ENCODE assay signal across 8 cellular contexts in the genomic region with DNA sequence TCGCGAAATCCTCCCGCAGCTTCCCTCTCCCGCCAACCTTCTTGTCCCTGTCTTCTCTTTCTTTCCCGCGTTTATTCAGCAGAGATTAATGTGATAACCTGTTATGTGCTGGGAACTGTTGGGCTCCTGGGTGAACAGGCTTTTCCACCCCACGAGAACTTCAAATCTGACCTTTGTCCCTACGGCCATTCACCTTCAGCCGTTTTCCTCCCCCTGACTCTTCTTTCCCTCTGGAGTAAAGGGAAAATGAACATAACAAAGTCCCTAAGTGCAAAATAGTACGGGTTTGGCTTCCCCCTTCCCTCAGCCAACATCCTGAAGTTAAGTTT. TPM values are rescaled to one million over a fixed set of nuclear protein-coding genes. Genes with fewer than 3 reads are reported as not detected.
DNase-seq lines count a peak whose midpoint lies in the region; ATAC-seq, FAIRE-seq and TF ChIP-seq lines count a peak whose summit lies in the region.

No MANE protein-coding gene starts in this region.

- no peaks in the 10 kb centered on the region for H3K79me2 ChIP-seq in HepG2 (ENCODE audit: insufficient read depth, low read length)

- H3K27ac ChIP-seq in HUES64 (ENCODE audit: low read depth, low read length) (peak overlapping the region; percentile 79), body of pancreas (peak overlapping the region; percentile 13 to 91 (median 88)), HepG2 (ENCODE audit: extremely low read length, insufficient read depth, low read length) (peak overlapping the region; percentile 92), tibial artery (peak overlapping the region; percentile 84 to 89)

- 6% methylated on average over 9 of the region's 10 CpGs for WGBS in HUES64
- WGBS in body of pancreas, 2 donors = 0 to 2% methylated on average over 10 of the region's 10 CpGs
- WGBS in HepG2 (ENCODE audit: low lambda C conversion rate) = under 1% methylated on average over 10 of the region's 10 CpGs

- H3K27me3 ChIP-seq in HUES64 (ENCODE audit: insufficient read depth, low read length) (no peaks in the 10 kb centered on the region), body of pancreas (no peaks in the 10 kb centered on the region), HepG2 (ENCODE audit: control insufficient read depth in 1 of 2, insufficient read depth in 2 of 2, low read length in 2 of 2) (no peaks in the 10 kb centered on the region; a peak in 1 of 5 replicates), tibial artery (no peaks in the 10 kb centered on the region)

- H3K9me3 ChIP-seq in HUES64 (ENCODE audit: insufficient read depth, low read depth, low read length) (no peaks in the 10 kb centered on the region), body of pancreas (no peaks in the 10 kb centered on the region), HepG2 (ENCODE audit: low read length) (no peaks in the 10 kb centered on the region), tibial artery (no peaks in the 10 kb centered on the region)

- no peak for TF ChIP-seq RAD21 in HepG2 (CRISPR knock-in tag; IDR thresholded peaks at IDR 0.05)

- H3K9ac ChIP-seq in HUES64 (ENCODE audit: low read depth, low read length) = peak overlapping the region; percentile 85
- H3K9ac ChIP-seq in HepG2 (ENCODE audit: insufficient read depth, low read depth, low read length) = peak overlapping the region; percentile 85

- H3K4me1 ChIP-seq in HUES64 (ENCODE audit: insufficient read depth, low read length) = peaks cover 4% of the 10 kb centered on the region; the same call in 1 of the 2 replicates
- peaks cover 12% of the 10 kb centered on the region for H3K4me1 ChIP-seq in body of pancreas
- peaks cover 44% of the 10 kb centered on the region for H3K4me1 ChIP-seq in HepG2 (ENCODE audit: insufficient read depth, low read length)
- H3K4me1 ChIP-seq in tibial artery = peaks cover 0 to 6% (median 3%) of the 10 kb centered on the region in 4 donors

- no peaks in the 10 kb centered on the region for H3K36me3 ChIP-seq in HUES64 (ENCODE audit: insufficient read depth, low read length)
- no peaks in the 10 kb centered on the region for H3K36me3 ChIP-seq in body of pancreas (replicated peaks in 1 of 2; ENCODE audit: insufficient read depth in 1 of 2, low read depth in 2 of 2)
- no peaks in the 10 kb centered on the region for H3K36me3 ChIP-seq in HepG2 (replicated peaks in 1 of 2; ENCODE audit: control insufficient read depth in 1 of 2, insufficient read depth in 2 of 2, low read length in 2 of 2)
- H3K36me3 ChIP-seq in tibial artery = no peaks in the 10 kb centered on the region

- ATAC-seq in body of pancreas (peak; percentile 31), HepG2 (peak; percentile 1; the same call in 1 of the 3 replicates)

- peak overlapping the region; percentile 71 for H3K4me3 ChIP-seq in HUES64 (ENCODE audit: low read length)
- peak overlapping the region; percentile 32 to 45 for H3K4me3 ChIP-seq in body of pancreas
- H3K4me3 ChIP-seq in HepG2 (replicated peaks in 1 of 3; ENCODE audit: insufficient read depth in 1 of 3, low read depth in 2 of 3, low read length in 3 of 3) = peak overlapping the region; percentile 65 to 75 (median 67)
- H3K4me3 ChIP-seq in tibial artery = peak overlapping the region; percentile 64

- no peak for TF ChIP-seq CTCF in GM13977 (IDR thresholded peaks at IDR 0.05; ENCODE audit: extremely low read depth, insufficient read depth, missing control alignments)
- TF ChIP-seq CTCF in body of pancreas (IDR thresholded peaks at IDR 0.05) = no peak
- TF ChIP-seq CTCF in HepG2 (CRISPR knock-in tag; IDR thresholded peaks at IDR 0.05) = no peak
- TF ChIP-seq CTCF in tibial artery (IDR thresholded peaks at IDR 0.05) = no peak

- no peaks in the 10 kb centered on the region for H4K20me1 ChIP-seq in HepG2 (ENCODE audit: insufficient read depth, low read length)

- in situ Hi-C loops in GM13977 (cut with MboI; ENCODE audit: low pct_unique_long_range_greater_than_20kb, low sequenced_read_pairs, unreplicated experiment) = no loop called here
- in situ Hi-C loops in HepG2 (cut with HindIII; ENCODE audit: extremely low pct_ligation_motif_present, low pct_unique_long_range_greater_than_20kb) = no loop called here

- CTCF ChIA-PET in HepG2 (lab: Yijun Ruan, JAX; ENCODE audit: low intra/inter-chr PET ratio, low total read pairs) = no interaction called here

- POLR2A ChIA-PET in HepG2 (lab: Yijun Ruan, JAX) = interaction anchor here (1.1 to 2.1 kb wide), 14 partner anchors 9 to 492 kb away, joined by 3 to 44 read pairs (median 4); a partner anchor contains a TSS

- BruUV-seq in HepG2 (replicated peaks; lab: Mats Ljungman, UMichigan) = TSS peak; percentile 98

- peak; percentile 67 for FAIRE-seq in HepG2 (lab: Jason Lieb, UNC)

- TF ChIP-seq EP300 in HepG2 (IDR thresholded peaks at IDR 0.05; ENCODE audit: low read depth in 2 of 2, low read length in 2 of 2) = no peak
- no peak for TF ChIP-seq EP300 in HepG2 (CRISPR knock-in tag; IDR thresholded peaks at IDR 0.05; ENCODE audit: borderline replicate concordance)

- peak overlapping the region; percentile 85 for H3K4me2 ChIP-seq in HepG2 (ENCODE audit: low read depth, low read length)

- intact Hi-C loops in body of pancreas (cut with DNase I) (no loop called here), HepG2 (cut with micrococcal nuclease; ENCODE audit: unreplicated experiment) (loop anchor here (1.0 to 2.0 kb wide), 2 partner anchors 8 to 14 kb away; a partner anchor contains a TSS), tibial artery (cut with DNase I; ENCODE audit: low total_unique reads) (no loop called here)

- TF ChIP-seq POLR2A in body of pancreas (IDR thresholded peaks at IDR 0.05) (no peak), HepG2 (IDR thresholded peaks at IDR 0.05; ENCODE audit: insufficient read depth in 1 of 2, low read depth in 2 of 2, low read length in 2 of 2) (no peak)

- peak; percentile 31 for DNase-seq in GM13977 (ENCODE audit: low spot score)
- peak in 1 of 4 donors; percentile 26 for DNase-seq in body of pancreas
- DNase-seq in HepG2 (ENCODE audit: low spot score) = peak; percentile 41
- DNase-seq in tibial artery = no peak
- no peak for DNase-seq in UCSD-AML1 (lab: John Stamatoyannopoulos, UW; ENCODE audit: unreplicated experiment)
- DNase-seq in NCI-H510A treated with DMSO at 0.1 percent for 48 hours (lab: John Stamatoyannopoulos, UW) = no peak
- DNase-seq in activated CD4-positive, alpha-beta T cell treated with anti-CD3 and anti-CD28 coated beads, Interleukin-2, amount 50 U/mL, for 1 hour = no peak

- H2AFZ ChIP-seq in HepG2 (ENCODE audit: low read length) = peak overlapping the region; percentile 90

RNA-seq across cellular contexts. Expression of a gene that starts 15.1 kb away (rescaled TPM):
- 365 TPM for polyA plus RNA-seq in HUES64 (2013, experiment 1 of 2)
- polyA plus RNA-seq in HUES64 (2013, experiment 2 of 2) = 396 TPM
- total RNA-seq in body of pancreas (1 to 10 TPM; 4.6 to 5.2 TPM), HepG2 (2016; rRNA removed; fragmentation: Illumina TruSeq; extraction: Trizol) (305 and 410 TPM in 2 replicates)
- total RNA-seq in HepG2 (2016; cell fraction: cytosol; rRNA removed; fragmentation: Illumina TruSeq; extraction: Trizol; ENCODE audit: low read depth) = 130 and 151 TPM in 2 replicates
- total RNA-seq in HepG2 (2016; cell fraction: insoluble cytoplasmic fraction; rRNA removed; fragmentation: Illumina TruSeq; extraction: Trizol) = 293 and 395 TPM in 2 replicates
- total RNA-seq in HepG2 (2016; cell fraction: membrane; rRNA removed; fragmentation: Illumina TruSeq; extraction: Trizol) = 181 and 208 TPM in 2 replicates
- total RNA-seq in HepG2 (2016; cell fraction: nucleus; rRNA removed; fragmentation: Illumina TruSeq; extraction: Trizol) = 176 and 216 TPM in 2 replicates
- polyA plus RNA-seq in HepG2 (2011; rRNA removed) = 76.7 and 111 TPM in 2 replicates
- 89.6 and 93.6 TPM in 2 replicates for polyA plus RNA-seq in HepG2 (2011; cell fraction: cytosol; rRNA removed)
- polyA plus RNA-seq in HepG2 (2011; cell fraction: nucleus; rRNA removed) = 62.8 and 68.9 TPM in 2 replicates
- 104 and 144 TPM in 2 replicates for polyA plus RNA-seq in HepG2 (2012)
- 63.3 and 66.0 TPM in 2 replicates for polyA plus RNA-seq in HepG2 (2016; cell fraction: cytosol; fragmentation: Illumina TruSeq; extraction: Trizol; ENCODE audit: low read depth)
- polyA plus RNA-seq in HepG2 (2016; cell fraction: insoluble cytoplasmic fraction; fragmentation: Illumina TruSeq; extraction: Trizol; ENCODE audit: low read depth) = 396 and 415 TPM in 2 replicates
- 85.9 and 88.8 TPM in 2 replicates for polyA plus RNA-seq in HepG2 (2016; cell fraction: membrane; fragmentation: Illumina TruSeq; extraction: Trizol; ENCODE audit: low read depth)
- polyA plus RNA-seq in HepG2 (2016; cell fraction: nucleus; fragmentation: Illumina TruSeq; extraction: Trizol; ENCODE audit: insufficient read depth, low read depth) = 251 and 259 TPM in 2 replicates
- 207 and 617 TPM in 2 replicates for polyA minus RNA-seq in HepG2 (2011; rRNA and poly(A)+ RNA removed; ENCODE audit: low replicate concordance)
- 122 and 150 TPM in 2 replicates for polyA minus RNA-seq in HepG2 (2011; cell fraction: cytosol; rRNA and poly(A)+ RNA removed)
- 120 and 124 TPM in 2 replicates for polyA minus RNA-seq in HepG2 (2011; cell fraction: nucleus; rRNA and poly(A)+ RNA removed)

RNA-seq across cellular contexts. Expression of a gene that starts 24.1 kb away (rescaled TPM):
- polyA plus RNA-seq in HUES64 (2013, experiment 1 of 2) = 16.0 TPM
- polyA plus RNA-seq in HUES64 (2013, experiment 2 of 2) = 20.2 TPM
- total RNA-seq in body of pancreas (1 to 10 TPM; 6.0 to 6.3 TPM), HepG2 (2016; rRNA removed; fragmentation: Illumina TruSeq; extraction: Trizol) (15.6 and 15.8 TPM in 2 replicates)
- 12.9 and 19.3 TPM in 2 replicates for total RNA-seq in HepG2 (2016; cell fraction: cytosol; rRNA removed; fragmentation: Illumina TruSeq; extraction: Trizol; ENCODE audit: low read depth)
- total RNA-seq in HepG2 (2016; cell fraction: insoluble cytoplasmic fraction; rRNA removed; fragmentation: Illumina TruSeq; extraction: Trizol) = 16.5 and 17.3 TPM in 2 replicates
- 26.7 and 28.4 TPM in 2 replicates for total RNA-seq in HepG2 (2016; cell fraction: membrane; rRNA removed; fragmentation: Illumina TruSeq; extraction: Trizol)
- 7.5 and 8.2 TPM in 2 replicates for total RNA-seq in HepG2 (2016; cell fraction: nucleus; rRNA removed; fragmentation: Illumina TruSeq; extraction: Trizol)
- 14.7 and 15.8 TPM in 2 replicates for polyA plus RNA-seq in HepG2 (2011; rRNA removed)
- 13.6 and 14.2 TPM in 2 replicates for polyA plus RNA-seq in HepG2 (2011; cell fraction: cytosol; rRNA removed)
- 5.0 and 6.4 TPM in 2 replicates for polyA plus RNA-seq in HepG2 (2011; cell fraction: nucleus; rRNA removed)
- 8.2 and 10.9 TPM in 2 replicates for polyA plus RNA-seq in HepG2 (2012)
- 17.7 and 20.4 TPM in 2 replicates for polyA plus RNA-seq in HepG2 (2016; cell fraction: cytosol; fragmentation: Illumina TruSeq; extraction: Trizol; ENCODE audit: low read depth)
- 19.2 and 21.6 TPM in 2 replicates for polyA plus RNA-seq in HepG2 (2016; cell fraction: insoluble cytoplasmic fraction; fragmentation: Illumina TruSeq; extraction: Trizol; ENCODE audit: low read depth)
- polyA plus RNA-seq in HepG2 (2016; cell fraction: membrane; fragmentation: Illumina TruSeq; extraction: Trizol; ENCODE audit: low read depth) = 26.7 and 27.3 TPM in 2 replicates
- 17.0 and 18.8 TPM in 2 replicates for polyA plus RNA-seq in HepG2 (2016; cell fraction: nucleus; fragmentation: Illumina TruSeq; extraction: Trizol; ENCODE audit: insufficient read depth, low read depth)
- polyA minus RNA-seq in HepG2 (2011; rRNA and poly(A)+ RNA removed; ENCODE audit: low replicate concordance) = 5.0 and 8.9 TPM in 2 replicates
- polyA minus RNA-seq in HepG2 (2011; cell fraction: cytosol; rRNA and poly(A)+ RNA removed) = 4.3 and 6.3 TPM in 2 replicates
- 2.2 and 3.0 TPM in 2 replicates for polyA minus RNA-seq in HepG2 (2011; cell fraction: nucleus; rRNA and poly(A)+ RNA removed)

Comparison
In these comparisons a context has a peak if more than half of its experiments do, and no peak if none do; other contexts are left out.
1. DNase-seq: peak in GM13977 (single experiment) and HepG2 (single experiment); none in tibial artery (0 of 2), UCSD-AML1 (single experiment), NCI-H510A treated with DMSO at 0.1 percent for 48 hours (single experiment) and activated CD4-positive, alpha-beta T cell treated with anti-CD3 and anti-CD28 coated beads, Interleukin-2, amount 50 U/mL, for 1 hour (single experiment).
2. RNA of a gene that starts 15.1 kb away (total RNA-seq): 130 to 410 TPM in HepG2; 4.6 to 5.2 TPM in body of pancreas; every median in the first group is over 10 times any median in the second.
3. Peak in every context shown above with its lines, with median percentiles within 50 percentile points of each other: H3K27ac ChIP-seq and H3K4me3 ChIP-seq.